17 cellular contexts compared by ENCODE assay signal in the genomic region with DNA sequence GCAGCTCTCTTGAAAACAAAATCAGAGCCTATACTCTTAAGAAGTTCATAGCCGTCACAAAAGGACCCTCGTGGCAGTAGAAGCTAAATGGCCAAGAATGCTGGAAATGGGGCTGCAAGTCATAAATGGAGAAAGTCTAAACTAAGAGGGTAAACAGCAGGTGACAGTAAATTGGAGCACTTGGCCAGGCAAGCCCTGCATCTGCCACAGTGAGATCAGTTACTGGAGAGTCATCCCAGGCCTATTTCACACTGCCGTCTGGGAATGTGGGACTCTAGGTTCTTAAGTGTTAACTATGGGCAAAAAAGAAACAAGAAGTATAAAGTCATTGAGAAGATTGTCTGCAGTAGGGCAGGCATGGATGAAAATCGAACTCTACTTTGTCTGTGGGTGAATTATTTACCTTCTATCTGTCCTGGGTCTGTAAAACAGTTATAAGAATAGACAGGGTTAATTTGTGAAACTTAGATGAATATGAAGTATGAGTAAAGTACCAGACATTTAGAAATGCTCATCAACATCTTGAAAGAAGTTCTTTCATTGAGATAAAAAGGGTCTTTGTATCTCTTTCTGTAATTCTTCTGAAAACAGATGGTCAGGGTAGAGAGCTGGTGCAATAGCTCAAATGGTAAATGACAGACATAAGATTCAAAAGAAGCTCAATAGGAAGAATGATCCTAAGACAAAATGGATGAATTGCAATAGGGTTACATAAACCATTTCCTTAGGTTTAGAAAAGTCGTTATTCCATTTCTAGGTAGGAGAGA.
"Had no signal": no experiment of that assay in that cellular context is flagged by ENCODE, and none has a peak within 500 bp of the region (broad histone marks: within the 10 kb centered on the region; RNA-seq: fewer than 3 reads in every experiment).

No MANE protein-coding gene starts in this region.

- H3K4me3 ChIP-seq: adrenal gland, dorsolateral prefrontal cortex, pancreas, transverse colon, vagina had no signal

- H3K4me3 Mint-ChIP-seq: activated CD8-positive, alpha-beta T cell treated with anti-CD3 and anti-CD28 coated beads for 36 hours; activated naive CD4-positive, alpha-beta T cell treated with anti-CD3 and anti-CD28 coated beads, Interleukin-2, amount 50 U/mL, for 24 hours; activated T-cell treated with anti-CD3 and anti-CD28 coated beads, Interleukin-2, amount 50 U/mL, for 4 hours; endodermal cell; naive B cell; stimulated activated naive B cell treated with anti-CD40 and anti-IgM and Interleukin-4, amounts not matched to agents 10 μg/mL and 1 μg/mL and 100 μg/mL, for 72 hours; WTC11 had no signal

- H3K9me3 Mint-ChIP-seq: activated CD8-positive, alpha-beta T cell treated with anti-CD3 and anti-CD28 coated beads for 36 hours; activated T-cell treated with anti-CD3 and anti-CD28 coated beads, Interleukin-2, amount 50 U/mL, for 4 hours; endodermal cell had no signal

- H3K27ac ChIP-seq: adrenal gland, pancreas, transverse colon, vagina had no signal

- DNase-seq: activated CD4-positive, alpha-beta T cell treated with anti-CD3 and anti-CD28 coated beads for 48 hours; activated CD8-positive, alpha-beta T cell treated with anti-CD3 and anti-CD28 coated beads for 36 hours; activated effector memory CD4-positive, alpha-beta T cell treated with Interleukin-2 at 50 U/mL for 16 hours; activated T-cell treated with anti-CD3 and anti-CD28 coated beads, Interleukin-2, amount 50 U/mL, for 4 hours; adrenal gland; endodermal cell; erythroblast; midbrain; naive B cell; pancreas; stimulated activated CD4-positive, alpha-beta T cell treated with anti-CD3 and anti-CD28 coated beads, Interleukin-4, amount 100 ng/mL, for 1 hour; stimulated activated naive B cell treated with anti-CD40 and anti-IgM and Interleukin-4, amounts not matched to agents 10 μg/mL and 1 μg/mL and 100 μg/mL, for 72 hours; transverse colon had no signal

- H3K36me3 ChIP-seq: adrenal gland, pancreas, transverse colon, vagina had no signal

- H3K4me1 ChIP-seq: adrenal gland, transverse colon, vagina had no signal

- H3K36me3 Mint-ChIP-seq: activated naive CD4-positive, alpha-beta T cell treated with anti-CD3 and anti-CD28 coated beads, Interleukin-2, amount 50 U/mL, for 24 hours; naive B cell; stimulated activated naive B cell treated with anti-CD40 and anti-IgM and Interleukin-4, amounts not matched to agents 10 μg/mL and 1 μg/mL and 100 μg/mL, for 72 hours had no signal

- H3K27me3 ChIP-seq: adrenal gland, dorsolateral prefrontal cortex, pancreas, transverse colon, vagina had no signal

- H3K27ac Mint-ChIP-seq: activated CD8-positive, alpha-beta T cell treated with anti-CD3 and anti-CD28 coated beads for 36 hours; activated naive CD4-positive, alpha-beta T cell treated with anti-CD3 and anti-CD28 coated beads, Interleukin-2, amount 50 U/mL, for 24 hours; endodermal cell; naive B cell; stimulated activated naive B cell treated with anti-CD40 and anti-IgM and Interleukin-4, amounts not matched to agents 10 μg/mL and 1 μg/mL and 100 μg/mL, for 72 hours; WTC11 had no signal

- H3K9me3 ChIP-seq: adrenal gland, pancreas, transverse colon, vagina had no signal

- H3K4me1 Mint-ChIP-seq: activated naive CD4-positive, alpha-beta T cell treated with anti-CD3 and anti-CD28 coated beads, Interleukin-2, amount 50 U/mL, for 24 hours; naive B cell; stimulated activated naive B cell treated with anti-CD40 and anti-IgM and Interleukin-4, amounts not matched to agents 10 μg/mL and 1 μg/mL and 100 μg/mL, for 72 hours; WTC11 had no signal

- H3K27me3 Mint-ChIP-seq: activated CD8-positive, alpha-beta T cell treated with anti-CD3 and anti-CD28 coated beads for 36 hours; activated naive CD4-positive, alpha-beta T cell treated with anti-CD3 and anti-CD28 coated beads, Interleukin-2, amount 50 U/mL, for 24 hours; naive B cell; stimulated activated naive B cell treated with anti-CD40 and anti-IgM and Interleukin-4, amounts not matched to agents 10 μg/mL and 1 μg/mL and 100 μg/mL, for 72 hours had no signal
